Comparison of ENCODE assay signal across 11 cellular contexts in the genomic region with DNA sequence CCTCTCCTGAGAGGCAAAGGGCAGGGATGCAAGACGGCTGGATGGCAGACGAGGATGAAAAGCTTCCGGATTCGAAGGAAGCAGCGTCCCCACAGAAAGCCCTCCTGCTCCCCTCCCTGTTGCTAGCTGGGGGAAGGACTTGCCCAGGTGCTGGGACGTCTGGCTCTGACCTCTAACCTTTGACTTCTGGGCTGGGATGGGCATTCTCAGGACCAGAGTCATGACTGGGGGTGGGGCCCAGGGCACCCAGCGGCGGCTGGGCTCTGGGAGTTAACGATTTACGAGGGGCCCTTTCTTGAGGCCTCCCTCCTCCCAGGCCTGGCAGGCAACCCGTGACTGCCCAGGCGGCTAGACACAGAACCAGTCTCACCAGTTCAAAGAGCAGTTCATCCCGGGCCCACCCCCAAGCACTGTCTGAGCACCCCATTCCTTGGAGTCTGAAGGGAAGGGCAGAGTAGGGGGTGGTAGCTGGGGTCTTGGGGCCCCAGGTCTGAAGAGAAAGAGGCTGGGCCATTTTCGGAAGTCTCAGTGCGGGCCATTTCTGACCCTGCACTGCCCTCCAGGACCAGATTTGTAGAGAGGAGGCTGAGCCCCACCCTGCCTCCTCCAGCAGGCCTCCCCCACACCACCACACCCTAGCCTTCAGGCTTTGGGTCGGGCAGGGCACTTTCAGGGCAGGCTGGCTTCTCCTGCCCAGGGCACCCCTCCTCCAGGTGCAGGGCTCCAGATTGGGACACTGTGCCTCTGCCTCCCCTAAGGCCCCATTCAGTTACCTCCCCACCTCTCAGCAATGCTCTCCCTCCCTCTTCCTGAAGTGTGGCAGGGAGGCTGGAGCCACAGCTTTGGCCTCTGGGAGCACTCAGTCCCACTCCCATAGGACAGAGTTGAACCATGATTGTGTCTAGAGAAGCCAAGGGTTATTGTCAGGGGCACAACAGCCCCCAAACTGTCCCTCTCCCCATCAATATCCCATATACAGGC. TPM values are rescaled to one million over a fixed set of nuclear protein-coding genes. Genes with fewer than 3 reads are reported as not detected.
DNase-seq lines count a peak whose midpoint lies in the region; ATAC-seq and TF ChIP-seq lines count a peak whose summit lies in the region.
"Had no signal": no experiment of that assay in that cellular context is flagged by ENCODE, and none has a peak within 500 bp of the region (broad histone marks: within the 10 kb centered on the region; RNA-seq: fewer than 3 reads in every experiment).

No MANE protein-coding gene starts in this region.

- peaks cover 78% of the 10 kb centered on the region for H3K4me1 Mint-ChIP-seq in brain

- H3K27me3 ChIP-seq in mucosa of rectum (ENCODE audit: control insufficient read depth in 2 of 2, insufficient read depth in 2 of 2, low read length in 2 of 2) (no peaks in the 10 kb centered on the region), upper lobe of left lung (no peaks in the 10 kb centered on the region)
- H3K27me3 ChIP-seq: ovary had no signal

- ATAC-seq in upper lobe of left lung (ENCODE audit: low FRiP score in 2 of 2) (peak in 1 of 2 donors; percentile 46), HG03378 (IDR thresholded peaks at IDR 0.05; ENCODE audit: unreplicated experiment) (no peak), HG03432 (IDR thresholded peaks at IDR 0.05; ENCODE audit: unreplicated experiment) (no peak)

- H3K4me3 Mint-ChIP-seq in brain = no peak overlapping the region

- H3K36me3 ChIP-seq in mucosa of rectum (ENCODE audit: control insufficient read depth in 2 of 2, insufficient read depth in 2 of 2, low read length in 2 of 2) (no peaks in the 10 kb centered on the region), upper lobe of left lung (no peaks in the 10 kb centered on the region)
- H3K36me3 ChIP-seq: ovary had no signal

- H3K9ac ChIP-seq in mucosa of rectum (ENCODE audit: low read depth in 1 of 2, low read length in 2 of 2) = peak overlapping the region; percentile 45 to 68

- no peak for TF ChIP-seq POLR2A in upper lobe of left lung (IDR thresholded peaks at IDR 0.05)

- H3K27me3 Mint-ChIP-seq in brain = peaks cover 10% of the 10 kb centered on the region

- H3K27ac Mint-ChIP-seq in brain = peak overlapping the region in 3 of 5 experiments; percentile 74 to 90 (median 76)

- H3K4me1 ChIP-seq in mucosa of rectum (ENCODE audit: control insufficient read depth in 2 of 2, insufficient read depth in 2 of 2, low read length in 2 of 2) = peaks cover 49 to 55% of the 10 kb centered on the region in 2 donors
- H3K4me1 ChIP-seq in upper lobe of left lung = peaks cover 26 to 44% (median 38%) of the 10 kb centered on the region in 4 donors

- no peak for TF ChIP-seq EP300 in upper lobe of left lung (IDR thresholded peaks at IDR 0.05)

- H3K4me3 ChIP-seq in mucosa of rectum (ENCODE audit: low read length in 2 of 2) (peak overlapping the region; percentile 14 to 37), upper lobe of left lung (no peak overlapping the region)
- H3K4me3 ChIP-seq: ovary had no signal

- 52 to 65% methylated on average over 8 to 11 of the region's 16 CpGs for WGBS in upper lobe of left lung, 2 donors

- H3K9me3 ChIP-seq in mucosa of rectum (ENCODE audit: control insufficient read depth in 2 of 2, low read length in 2 of 2) = no peaks in the 10 kb centered on the region
- no peaks in the 10 kb centered on the region for H3K9me3 ChIP-seq in upper lobe of left lung
- H3K9me3 ChIP-seq: ovary had no signal

- peak overlapping the region; percentile 91 to 94 for H3K27ac ChIP-seq in mucosa of rectum (ENCODE audit: low read depth in 2 of 2, low read length in 2 of 2)
- H3K27ac ChIP-seq in upper lobe of left lung = peak overlapping the region in 3 of 4 donors; percentile 27 to 58 (median 43)
- H3K27ac ChIP-seq: ovary had no signal

- no peaks in the 10 kb centered on the region for H3K9me3 Mint-ChIP-seq in brain

- peak; percentile 46 for DNase-seq in activated effector memory CD4-positive, alpha-beta T cell treated with anti-CD3 and anti-CD28 coated beads, Interleukin-2, amount 50 U/mL, for 16 hours
- DNase-seq in activated effector memory CD4-positive, alpha-beta T cell treated with Interleukin-2 at 50 U/mL for 16 hours = no peak
- DNase-seq in upper lobe of left lung (peak; percentile 74 to 75), NCI-H2107 (lab: John Stamatoyannopoulos, UW) (no peak)
- DNase-seq: NCI-H187, Right ventricle myocardium superior had no signal

- TF ChIP-seq CTCF in brain (conservative IDR thresholded peaks at IDR 0.05) (no peak), upper lobe of left lung (IDR thresholded peaks at IDR 0.05) (no peak)

- no peaks in the 10 kb centered on the region for H3K36me3 Mint-ChIP-seq in brain

RNA-seq across cellular contexts. Expression of a gene that starts 5.0 kb away (rescaled TPM):
- 79.7 TPM for polyA plus RNA-seq in brain (ENCODE audit: insufficient read depth, low read depth, low replicate concordance)
- total RNA-seq in upper lobe of left lung = 10 to 100 TPM; 25.7 to 39.5 (median 33.0) TPM

Comparison
In these comparisons a context has a peak if more than half of its experiments do, and no peak if none do; other contexts are left out.
1. DNase-seq: peak in activated effector memory CD4-positive, alpha-beta T cell treated with anti-CD3 and anti-CD28 coated beads, Interleukin-2, amount 50 U/mL, for 16 hours (single experiment) and upper lobe of left lung (2 of 2); none in activated effector memory CD4-positive, alpha-beta T cell treated with Interleukin-2 at 50 U/mL for 16 hours (single experiment) and NCI-H2107 (single experiment).
2. H3K4me3 ChIP-seq: peak in mucosa of rectum (2 of 2); none in upper lobe of left lung (0 of 4).